In genomic region chr3:52471371-52472238, GRCh38 we compare ENCODE assay signal across 1 cellular context.
TF ChIP-seq lines count a peak whose summit lies in the region.

No MANE protein-coding gene starts in this region.

TF ChIP-seq in H1, 55 proteins besides CTCF, POLR2A, EP300 and RAD21:
- TF ChIP-seq NRF1 (IDR thresholded peaks at IDR 0.05; ENCODE audit: low read depth, low read length) (no peak), POU5F1 (IDR thresholded peaks at IDR 0.05; ENCODE audit: low read depth, low read length) (no peak), RBBP5 (IDR thresholded peaks at IDR 0.05; ENCODE audit: borderline replicate concordance, low read depth, low read length) (no peak), SP1 (IDR thresholded peaks at IDR 0.05; ENCODE audit: low read depth, low read length) (no peak), ZNF274 (IDR thresholded peaks at IDR 0.05; ENCODE audit: borderline replicate concordance, extremely low read depth, low read length) (no peak), SP2 (IDR thresholded peaks at IDR 0.05; ENCODE audit: low read length) (no peak), PHF8 (conservative IDR thresholded peaks at IDR 0.05; ENCODE audit: low read depth, low read length) (no peak)
